In the genomic region with DNA sequence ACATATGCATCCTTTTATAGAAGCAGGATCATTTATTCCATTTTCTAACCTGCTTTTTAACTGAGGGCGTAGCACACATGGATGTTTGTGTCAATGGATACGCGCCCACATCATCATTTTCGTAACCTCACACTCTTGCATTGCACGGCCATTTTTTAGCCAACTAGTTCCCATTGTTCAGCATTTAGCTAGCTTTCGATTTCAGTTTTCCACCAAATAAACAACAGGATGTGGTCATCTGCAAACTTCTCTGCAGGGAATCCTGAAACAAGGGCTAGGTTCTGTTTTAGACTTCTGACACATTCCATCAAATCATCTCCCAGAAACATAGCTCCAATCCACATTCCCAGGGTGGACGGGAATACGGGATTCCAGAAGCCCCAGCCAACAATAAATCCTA, we compare ENCODE assay signal across 8 cellular contexts. TPM values are rescaled to one million over a fixed set of nuclear protein-coding genes. Genes with fewer than 3 reads are reported as not detected.
DNase-seq lines count a peak whose midpoint lies in the region; ATAC-seq and TF ChIP-seq lines count a peak whose summit lies in the region.

No MANE protein-coding gene starts in this region.

- H3K4me3 Mint-ChIP-seq in Calu3 (ENCODE audit: low read depth, unreplicated experiment) = no peak overlapping the region
- H3K4me3 Mint-ChIP-seq in effector memory CD8-positive, alpha-beta T cell = peak overlapping the region; percentile 74 to 75

- H3K27ac Mint-ChIP-seq in Calu3 (ENCODE audit: unreplicated experiment) = peak overlapping the region; percentile 27
- H3K27ac Mint-ChIP-seq in effector memory CD8-positive, alpha-beta T cell = peak overlapping the region; percentile 91 to 94

- peaks cover 12% of the 10 kb centered on the region for H3K4me1 Mint-ChIP-seq in Calu3 (ENCODE audit: low read depth, unreplicated experiment)
- H3K4me1 Mint-ChIP-seq in effector memory CD8-positive, alpha-beta T cell (ENCODE audit: low read depth in 2 of 2) = peaks cover 29 to 49% of the 10 kb centered on the region in 2 donors

- no peaks in the 10 kb centered on the region for H3K36me3 ChIP-seq in Panc1 (ENCODE audit: control insufficient read depth, insufficient read depth, low read length)

- peaks cover 9% of the 10 kb centered on the region for H3K36me3 Mint-ChIP-seq in Calu3 (ENCODE audit: insufficient read depth, unreplicated experiment)
- H3K36me3 Mint-ChIP-seq in effector memory CD8-positive, alpha-beta T cell (ENCODE audit: insufficient read depth) = peaks cover 32% of the 10 kb centered on the region

- in situ Hi-C loops in Panc1 (cut with HindIII; ENCODE audit: low pct_unique_long_range_greater_than_20kb, low sequenced_read_pairs) = no loop called here

- POLR2A ChIA-PET in Panc1 (lab: Charles Lee) = no interaction called here

- no peaks in the 10 kb centered on the region for H3K27me3 ChIP-seq in Panc1 (ENCODE audit: control insufficient read depth, insufficient read depth, low read length)

- peaks cover 51% of the 10 kb centered on the region for H3K4me1 ChIP-seq in Panc1 (ENCODE audit: control insufficient read depth, insufficient read depth, low read length)

- H3K9me3 Mint-ChIP-seq in Calu3 (ENCODE audit: low read depth, unreplicated experiment) = no peaks in the 10 kb centered on the region
- no peaks in the 10 kb centered on the region for H3K9me3 Mint-ChIP-seq in effector memory CD8-positive, alpha-beta T cell

- CTCF ChIA-PET in Calu3 (lab: Charles Lee) = no interaction called here
- CTCF ChIA-PET in Panc1 (lab: Charles Lee) = interaction anchor here (0.6 to 1.2 kb wide), 4 partner anchors 11 to 393 kb away, joined by 3 to 9 read pairs (median 4); no protein-coding TSS in a partner anchor

- TF ChIP-seq CTCF in Calu3 (IDR thresholded peaks at IDR 0.05; ENCODE audit: unreplicated experiment) = no peak
- TF ChIP-seq CTCF in Panc1 (IDR thresholded peaks at IDR 0.05) = no peak

- peak overlapping the region; percentile 46; the same call in 1 of the 2 replicates for H3K27ac ChIP-seq in Panc1 (ENCODE audit: low read length)

- intact Hi-C loops in Calu3 (cut with micrococcal nuclease; ENCODE audit: unreplicated experiment) (no loop called here), Panc1 (cut with micrococcal nuclease; ENCODE audit: unreplicated experiment) (no loop called here), sciatic nerve (cut with DNase I) (no loop called here)

- H3K27me3 Mint-ChIP-seq in Calu3 (ENCODE audit: unreplicated experiment) = no peaks in the 10 kb centered on the region
- H3K27me3 Mint-ChIP-seq in effector memory CD8-positive, alpha-beta T cell = no peaks in the 10 kb centered on the region

- no peaks in the 10 kb centered on the region for H3K9me3 ChIP-seq in Panc1 (ENCODE audit: control insufficient read depth, insufficient read depth, low read depth, low read length)

- no TSS peak for BruUV-seq in Calu3 (replicated peaks; lab: Mats Ljungman, UMichigan)
- BruUV-seq in Panc1 (replicated peaks; lab: Mats Ljungman, UMichigan) = no TSS peak

- H3K4me3 ChIP-seq in Panc1 (ENCODE audit: low read depth in 2 of 2, low read length in 2 of 2) = no peak overlapping the region

- ATAC-seq in Panc1 (no peak), sciatic nerve (peak; percentile 46), GM21717 (IDR thresholded peaks at IDR 0.05; ENCODE audit: unreplicated experiment) (no peak)
- ATAC-seq in effector memory CD8-positive, alpha-beta T cell (replicated peaks) = peak; percentile 57

- no peak for DNase-seq in Calu3
- DNase-seq in Panc1 (ENCODE audit: low read depth, low spot score) = no peak
- DNase-seq in effector memory CD8-positive, alpha-beta T cell = peak in 2 of 3 experiments; percentile 23 to 25
- DNase-seq in sciatic nerve (ENCODE audit: low spot score) = no peak
- DNase-seq in putamen (ENCODE audit: low spot score) = no peak
- DNase-seq in activated effector memory CD4-positive, alpha-beta T cell treated with anti-CD3 and anti-CD28 coated beads, Interleukin-2, amount 50 U/mL, for 16 hours = no peak
- no peak for DNase-seq in NCI-H2171 treated with DMSO at 0.1 percent for 48 hours (lab: John Stamatoyannopoulos, UW)

RNA-seq across cellular contexts. Expression of gene CYB561, which starts 6.4 kb away (rescaled TPM):
- total RNA-seq in Calu3 (2022) (50.3 and 52.1 TPM in 2 replicates), Panc1 (2021; ENCODE audit: unreplicated experiment) (40.1 TPM), sciatic nerve (24.7 TPM)
- polyA plus RNA-seq in Panc1 (2012; ENCODE audit: insufficient read length) = 67.2 TPM

RNA-seq across cellular contexts. Expression of gene ACE, which starts 37.2 kb away (rescaled TPM):
- total RNA-seq in Calu3 (2022) (5.9 and 7.1 TPM in 2 replicates), Panc1 (2021; ENCODE audit: unreplicated experiment) (4.5 TPM), sciatic nerve (14.0 TPM)
- 2.8 TPM for polyA plus RNA-seq in Panc1 (2012; ENCODE audit: insufficient read length)

Comparison
In these comparisons a context has a peak if more than half of its experiments do, and no peak if none do; other contexts are left out.
1. DNase-seq: peak in effector memory CD8-positive, alpha-beta T cell (2 of 3); none in Calu3 (single experiment), Panc1 (single experiment), sciatic nerve (single experiment), putamen (single experiment), activated effector memory CD4-positive, alpha-beta T cell treated with anti-CD3 and anti-CD28 coated beads, Interleukin-2, amount 50 U/mL, for 16 hours (single experiment) and NCI-H2171 treated with DMSO at 0.1 percent for 48 hours (single experiment).
2. ATAC-seq: peak in effector memory CD8-positive, alpha-beta T cell (single experiment) and sciatic nerve (single experiment); none in Panc1 (single experiment) and GM21717 (single experiment).